ENCODE assay signal across 1 cellular context in genomic region chr10:79129361-79129997, GRCh38.
TF ChIP-seq lines count a peak whose summit lies in the region.

No MANE protein-coding gene starts in this region.

TF ChIP-seq in K562, 482 proteins besides CTCF, POLR2A, EP300 and RAD21 (continued from another document and continues in another):
- TF ChIP-seq REST (CRISPR knock-in tag; IDR thresholded peaks at IDR 0.05; ENCODE audit: low read depth) (no peak), NFXL1 (CRISPR knock-in tag; IDR thresholded peaks at IDR 0.05) (no peak), PCBP2 (IDR thresholded peaks at IDR 0.05; ENCODE audit: low read depth, low read length, poor library complexity, severe bottlenecking) (no peak), RBM15 (IDR thresholded peaks at IDR 0.05; ENCODE audit: insufficient read depth, low read length) (no peak), CBFA2T3 (IDR thresholded peaks at IDR 0.05) (peak; percentile 42), TEAD2 (tag; IDR thresholded peaks at IDR 0.05) (no peak), ZNF445 (CRISPR knock-in tag; IDR thresholded peaks at IDR 0.05; ENCODE audit: low read depth) (no peak), ZNF589 (CRISPR knock-in tag; IDR thresholded peaks at IDR 0.05; ENCODE audit: low read depth) (no peak), KHSRP (IDR thresholded peaks at IDR 0.05) (no peak), BMI1 (IDR thresholded peaks at IDR 0.05; ENCODE audit: low read length) (no peak), NFE2L1 (tag; IDR thresholded peaks at IDR 0.05; ENCODE audit: borderline replicate concordance, low read depth) (no peak), ESRRA (IDR thresholded peaks at IDR 0.05; ENCODE audit: borderline replicate concordance, low read depth) (no peak), SMARCA4 (IDR thresholded peaks at IDR 0.05) (peak; percentile 48; the same call in 1 of the 2 replicates), GATAD2B (IDR thresholded peaks at IDR 0.05; ENCODE audit: borderline replicate concordance) (no peak), ARID2 (IDR thresholded peaks at IDR 0.05) (no peak), ZNF282 (CRISPR knock-in tag; IDR thresholded peaks at IDR 0.05) (no peak), CBFA2T2 (conservative IDR thresholded peaks at IDR 0.05) (no peak), CBX1 (IDR thresholded peaks at IDR 0.05; ENCODE audit: low read depth) (no peak), LCOR (CRISPR knock-in tag; IDR thresholded peaks at IDR 0.05) (no peak), ZKSCAN8 (CRISPR knock-in tag; IDR thresholded peaks at IDR 0.05) (no peak), FOXK1 (CRISPR knock-in tag; IDR thresholded peaks at IDR 0.05; ENCODE audit: borderline replicate concordance) (no peak), GMEB1 (CRISPR knock-in tag; IDR thresholded peaks at IDR 0.05) (no peak), ADNP (tag; IDR thresholded peaks at IDR 0.05) (no peak), NRF1 (conservative IDR thresholded peaks at IDR 0.05 in 1 of 2, IDR thresholded peaks at IDR 0.05 in 1 of 2) (no peak), CTCFL (IDR thresholded peaks at IDR 0.05; ENCODE audit: borderline replicate concordance, insufficient read depth, low read depth, low read length, poor library complexity, severe bottlenecking) (no peak), IFI16 (CRISPR knock-in tag; IDR thresholded peaks at IDR 0.05) (no peak), SMARCE1 (IDR thresholded peaks at IDR 0.05) (peak; percentile 75; the same call in 1 of the 2 replicates), FOS (IDR thresholded peaks at IDR 0.05; ENCODE audit: extremely low read depth, insufficient read length) (no peak), ZC3H8 (IDR thresholded peaks at IDR 0.05) (no peak), EP400 (IDR thresholded peaks at IDR 0.05) (no peak), ELK3 (CRISPR knock-in tag; IDR thresholded peaks at IDR 0.05) (no peak), STAT6 (CRISPR knock-in tag; IDR thresholded peaks at IDR 0.05) (no peak), MTF1 (CRISPR knock-in tag; IDR thresholded peaks at IDR 0.05; ENCODE audit: borderline replicate concordance) (no peak), ZNF586 (CRISPR knock-in tag; conservative IDR thresholded peaks at IDR 0.05) (no peak), ZNF239 (CRISPR knock-in tag; IDR thresholded peaks at IDR 0.05) (no peak), AFF1 (IDR thresholded peaks at IDR 0.05; ENCODE audit: low read depth in 1 of 2, partially characterized antibody in 2 of 2) (no peak), USF2 (CRISPR knock-in tag; IDR thresholded peaks at IDR 0.05) (no peak), ZNF75A (CRISPR knock-in tag; IDR thresholded peaks at IDR 0.05) (no peak), ZNF146 (CRISPR knock-in tag; IDR thresholded peaks at IDR 0.05; ENCODE audit: unreplicated experiment) (no peak), GABPB2 (CRISPR knock-in tag; conservative IDR thresholded peaks at IDR 0.05) (no peak), HNRNPH1 (optimal IDR thresholded peaks at IDR 0.05; ENCODE audit: low read depth, low read length) (no peak), SETDB1 (IDR thresholded peaks at IDR 0.05; ENCODE audit: low read length) (no peak), ZNF764 (CRISPR knock-in tag; IDR thresholded peaks at IDR 0.05; ENCODE audit: low read depth) (no peak), POLR2AphosphoS5 (IDR thresholded peaks at IDR 0.05; ENCODE audit: control insufficient read depth, insufficient read depth, low read depth, low read length) (no peak), PPARD (CRISPR knock-in tag; IDR thresholded peaks at IDR 0.05) (no peak), CCNT2 (IDR thresholded peaks at IDR 0.05; ENCODE audit: borderline replicate concordance, extremely low read depth, insufficient read length, low read depth, low read length) (no peak), XRCC3 (IDR thresholded peaks at IDR 0.05) (no peak), YBX1 (IDR thresholded peaks at IDR 0.05) (no peak), ETV1 (tag; conservative IDR thresholded peaks at IDR 0.05; ENCODE audit: low read depth) (peak; percentile 81), RFX5 (IDR thresholded peaks at IDR 0.05; ENCODE audit: low read depth, low read length) (no peak), BDP1 (IDR thresholded peaks at IDR 0.05; ENCODE audit: insufficient read depth, insufficient read length) (no peak), EWSR1 (IDR thresholded peaks at IDR 0.05; ENCODE audit: borderline replicate concordance, low read depth, partially characterized antibody) (no peak)
